ENCODE assay signal across 8 cellular contexts in the genomic region with DNA sequence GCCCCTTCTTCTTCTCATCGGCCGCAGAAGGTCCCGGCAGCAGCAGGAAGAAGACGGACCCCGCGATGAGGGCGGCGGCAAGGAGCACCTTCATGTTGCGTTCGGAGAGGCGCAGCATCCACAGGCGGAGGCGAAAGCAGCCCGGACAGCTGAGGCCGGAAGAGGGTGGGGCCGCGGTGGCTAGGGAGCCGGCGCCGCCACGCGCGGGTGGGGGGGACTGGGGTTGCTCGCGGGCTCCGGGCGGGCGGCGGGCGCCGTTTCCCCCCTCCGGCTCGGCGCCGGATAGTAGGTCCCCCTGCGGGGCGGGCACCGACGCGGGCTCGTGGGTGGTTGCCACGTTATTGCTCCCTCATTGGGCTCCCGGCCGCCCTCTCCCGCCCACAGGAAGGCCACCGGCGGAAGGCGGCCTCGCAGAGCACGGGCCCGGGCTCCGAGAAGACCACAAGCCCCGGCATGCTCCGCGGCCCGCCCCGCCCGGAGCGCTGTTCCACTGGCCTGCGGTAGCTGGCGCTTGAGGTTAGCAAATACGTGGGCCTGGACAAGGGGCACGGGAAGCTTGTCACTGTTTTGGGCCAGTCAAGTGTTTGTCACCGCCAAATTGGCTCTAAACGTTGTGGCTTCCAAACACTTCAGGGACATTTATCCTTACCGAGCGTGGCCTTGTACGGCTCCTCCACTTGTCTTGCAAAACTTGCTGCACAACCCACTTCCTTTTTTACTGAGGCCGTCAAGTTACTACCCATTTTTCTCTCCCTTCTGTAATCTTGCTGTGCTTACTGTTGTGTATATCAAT. TPM values are rescaled to one million over a fixed set of nuclear protein-coding genes. Genes with fewer than 3 reads are reported as not detected.
DNase-seq lines count a peak whose midpoint lies in the region; ATAC-seq and TF ChIP-seq lines count a peak whose summit lies in the region.

A gene (minus strand): TSS at position 154 of the 793 bp plus-strand sequence. CDS start 36 bp downstream, at position 118.

- ATAC-seq in GM19324 (IDR thresholded peaks at IDR 0.05; ENCODE audit: low FRiP score, unreplicated experiment) (peak; percentile 96), HG03469 (IDR thresholded peaks at IDR 0.05; ENCODE audit: unreplicated experiment) (peak; percentile 74), left lobe of liver (peak; percentile 89)

- H3K27ac Mint-ChIP-seq in activated CD4-positive, alpha-beta T cell treated with anti-CD3 and anti-CD28 coated beads, Interleukin-2, amount 10 ng/mL, durations not matched to agents 24 days and 14 days: peak within 1 kb of the TSS; percentile 95

- H3K4me3 ChIP-seq in coronary artery: peak within 1 kb of the TSS; percentile 92

- no peak for TF ChIP-seq CTCF in coronary artery (IDR thresholded peaks at IDR 0.05)

- peaks cover 29% of the 10 kb centered on the region for H3K36me3 Mint-ChIP-seq in activated CD4-positive, alpha-beta T cell treated with anti-CD3 and anti-CD28 coated beads, Interleukin-2, amount 10 ng/mL, durations not matched to agents 24 days and 14 days (ENCODE audit: low read depth)

- H3K9me3 Mint-ChIP-seq in activated CD4-positive, alpha-beta T cell treated with anti-CD3 and anti-CD28 coated beads, Interleukin-2, amount 10 ng/mL, durations not matched to agents 24 days and 14 days: no peaks in the 10 kb centered on the region

- H3K27ac ChIP-seq in coronary artery: peak within 1 kb of the TSS; percentile 55 to 90

- intact Hi-C loops in activated CD4-positive, alpha-beta T cell treated with anti-CD3 and anti-CD28 coated beads, Interleukin-2, amount 10 ng/mL, durations not matched to agents 24 days and 14 days (cut with micrococcal nuclease): loop anchor here (1.0 kb wide), 5 partner anchors 10 to 224 kb away; a partner anchor contains a TSS

- H3K4me3 Mint-ChIP-seq in activated CD4-positive, alpha-beta T cell treated with anti-CD3 and anti-CD28 coated beads, Interleukin-2, amount 10 ng/mL, durations not matched to agents 24 days and 14 days: peak within 1 kb of the TSS; percentile 97

- no peaks in the 10 kb centered on the region for H3K27me3 Mint-ChIP-seq in activated CD4-positive, alpha-beta T cell treated with anti-CD3 and anti-CD28 coated beads, Interleukin-2, amount 10 ng/mL, durations not matched to agents 24 days and 14 days

- peak; percentile 82 to 99 (median 96) for DNase-seq in C1 segment of cervical spinal cord (lab: John Stamatoyannopoulos, UW)
- DNase-seq in NCI-H526 (lab: John Stamatoyannopoulos, UW): peak; percentile 94 to 99
- DNase-seq in activated CD4-positive, alpha-beta T cell treated with anti-CD3 and anti-CD28 coated beads, Interleukin-2, amount 10 ng/mL, durations not matched to agents 24 days and 14 days: peak; percentile 99
- peak; percentile 97 for DNase-seq in coronary artery (ENCODE audit: low spot score)
- peak; percentile 99 for DNase-seq in left lobe of liver (ENCODE audit: low spot score)
- DNase-seq in stimulated activated CD4-positive, alpha-beta T cell treated with anti-CD3 and anti-CD28 coated beads, Interleukin-2, amount 100 ng/mL, for 4 hours (ENCODE audit: low read depth): peak; percentile 97

- peaks cover 48% of the 10 kb centered on the region for H3K4me1 Mint-ChIP-seq in activated CD4-positive, alpha-beta T cell treated with anti-CD3 and anti-CD28 coated beads, Interleukin-2, amount 10 ng/mL, durations not matched to agents 24 days and 14 days

RNA-seq across cellular contexts. Expression of the gene that starts here (rescaled TPM):
- 384 and 397 TPM in 2 replicates for total RNA-seq in activated CD4-positive, alpha-beta T cell treated with anti-CD3 and anti-CD28 coated beads, Interleukin-2, amount 10 ng/mL, durations not matched to agents 24 days and 14 days
- 474 TPM for total RNA-seq in left lobe of liver

Comparison
In these comparisons a context has a peak if more than half of its experiments do, and no peak if none do; other contexts are left out.
1. Peak in every context shown above with its lines: DNase-seq, ATAC-seq, H3K4me3 ChIP-seq and H3K27ac ChIP-seq.